ENCODE assay signal across 8 cellular contexts in the genomic region with DNA sequence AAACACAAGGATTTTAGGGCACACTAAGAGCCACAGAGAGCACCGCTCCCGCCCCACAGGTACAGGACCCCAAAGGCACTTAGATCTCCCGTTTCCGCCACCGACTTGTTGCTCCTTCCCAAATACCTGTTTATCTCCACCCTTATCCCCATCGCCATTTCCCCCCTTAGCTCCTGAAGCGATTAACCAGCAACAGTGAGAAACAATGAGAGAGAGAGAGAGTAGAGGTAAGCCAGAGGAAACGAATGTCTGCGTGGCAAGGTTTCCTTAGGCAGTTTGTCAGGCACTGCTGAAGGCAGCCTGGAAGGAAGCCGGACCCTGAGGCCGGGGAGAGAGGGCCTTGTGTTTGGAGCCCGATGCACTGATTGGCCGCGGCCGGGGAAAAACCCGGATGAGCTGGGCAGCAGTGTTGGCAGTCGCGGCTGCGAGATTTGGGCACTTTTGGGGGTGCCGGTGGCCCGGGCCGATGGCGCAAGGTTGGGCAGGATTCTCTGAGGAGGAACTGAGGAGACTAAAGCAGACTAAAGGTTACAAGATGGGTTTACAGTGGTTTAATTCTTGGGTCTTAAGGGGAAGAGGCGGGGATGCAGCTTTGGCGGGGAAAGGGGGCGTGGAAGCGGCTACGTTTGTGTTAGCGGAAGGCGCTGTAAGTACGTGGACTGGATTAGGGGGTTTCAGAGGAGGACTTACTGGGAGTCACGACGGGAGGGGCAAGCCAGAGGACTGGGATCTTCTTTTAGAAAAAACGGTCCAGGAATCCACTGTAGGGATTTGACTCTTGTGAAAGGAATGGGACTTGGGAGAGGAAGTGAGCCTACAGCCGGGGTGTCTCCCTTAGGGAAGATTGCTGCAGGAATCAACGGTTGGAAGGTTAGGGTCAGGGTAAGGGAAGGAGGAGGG. TPM values are rescaled to one million over a fixed set of nuclear protein-coding genes. Genes with fewer than 3 reads are reported as not detected.
DNase-seq lines count a peak whose midpoint lies in the region; ATAC-seq and TF ChIP-seq lines count a peak whose summit lies in the region.

A gene with protein sequence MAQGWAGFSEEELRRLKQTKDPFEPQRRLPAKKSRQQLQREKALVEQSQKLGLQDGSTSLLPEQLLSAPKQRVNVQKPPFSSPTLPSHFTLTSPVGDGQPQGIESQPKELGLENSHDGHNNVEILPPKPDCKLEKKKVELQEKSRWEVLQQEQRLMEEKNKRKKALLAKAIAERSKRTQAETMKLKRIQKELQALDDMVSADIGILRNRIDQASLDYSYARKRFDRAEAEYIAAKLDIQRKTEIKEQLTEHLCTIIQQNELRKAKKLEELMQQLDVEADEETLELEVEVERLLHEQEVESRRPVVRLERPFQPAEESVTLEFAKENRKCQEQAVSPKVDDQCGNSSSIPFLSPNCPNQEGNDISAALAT (plus strand): TSS at position 409 of the 900 bp plus-strand sequence. CDS start 58 bp downstream, at position 467.

- H3K4me3 ChIP-seq in PC-9 = peak within 1 kb of the TSS; percentile 80
- peak within 1 kb of the TSS; percentile 62 to 91 (median 72) for H3K4me3 ChIP-seq in esophagus squamous epithelium
- peak within 1 kb of the TSS; percentile 65 to 98 for H3K4me3 ChIP-seq in muscle layer of duodenum (ENCODE audit: low read depth in 1 of 2, low read length in 2 of 2)

- no peaks in the 10 kb centered on the region for H4K20me1 ChIP-seq in PC-9 (ENCODE audit: insufficient read depth)

- intact Hi-C loops in PC-9 (cut with micrococcal nuclease; ENCODE audit: unreplicated experiment) = loop anchor here (1.0 to 10.0 kb wide), 3 partner anchors 31 to 637 kb away; a partner anchor contains a TSS
- intact Hi-C loops in esophagus squamous epithelium (cut with DNase I) = no loop called here

- H2AFZ ChIP-seq in PC-9 = peak within 1 kb of the TSS; percentile 92

- H3K27me3 Mint-ChIP-seq in activated T-cell treated with anti-CD3 and anti-CD28 coated beads, Interleukin-2, amount 50 U/mL, for 24 hours = no peaks in the 10 kb centered on the region

- DNase-seq in DMS153 treated with DMSO at 0.1 percent for 48 hours (lab: John Stamatoyannopoulos, UW; ENCODE audit: unreplicated experiment) (peak; percentile 97), PC-9 (peak; percentile 79 to 83), esophagus squamous epithelium (lab: John Stamatoyannopoulos, UW) (peak; percentile 52)
- DNase-seq in activated T-cell treated with anti-CD3 and anti-CD28 coated beads, Interleukin-2, amount 50 U/mL, for 24 hours = peak; percentile 90
- peak; percentile 65 to 78 for DNase-seq in stimulated activated CD8-positive, alpha-beta memory T cell treated with anti-CD3 and anti-CD28 coated beads, Interleukin-7, amount 100 ng/mL, for 4 hours (ENCODE audit: low read depth in 2 of 2)

- no peak within 1 kb of the TSS for H3K27ac Mint-ChIP-seq in activated T-cell treated with anti-CD3 and anti-CD28 coated beads, Interleukin-2, amount 50 U/mL, for 24 hours

- no peak for TF ChIP-seq RAD21 in Ishikawa (IDR thresholded peaks at IDR 0.05; ENCODE audit: low read depth)

- TF ChIP-seq POLR2A in esophagus squamous epithelium (IDR thresholded peaks at IDR 0.05) = peak in 2 of 4 donors; percentile 53 to 68

- WGBS in esophagus squamous epithelium, 2 donors = 0 to 1% methylated on average over 35 to 36 of the region's 36 CpGs

- H3K4me1 Mint-ChIP-seq in activated T-cell treated with anti-CD3 and anti-CD28 coated beads, Interleukin-2, amount 50 U/mL, for 24 hours (ENCODE audit: low read depth) = peaks cover 23% of the 10 kb centered on the region

- no peaks in the 10 kb centered on the region for H3K27me3 ChIP-seq in PC-9 (ENCODE audit: insufficient read depth, low read depth)
- H3K27me3 ChIP-seq in esophagus squamous epithelium = no peaks in the 10 kb centered on the region
- no peaks in the 10 kb centered on the region for H3K27me3 ChIP-seq in muscle layer of duodenum (ENCODE audit: low read depth, low read length)

- H3K27ac ChIP-seq in PC-9 (peak within 1 kb of the TSS; percentile 86), esophagus squamous epithelium (peak within 1 kb of the TSS; percentile 89 to 94 (median 94)), muscle layer of duodenum (ENCODE audit: low read length) (peak within 1 kb of the TSS; percentile 99)

- H3K4me1 ChIP-seq in PC-9 (replicated peaks; ENCODE audit: insufficient read depth) (peaks cover 14% of the 10 kb centered on the region), esophagus squamous epithelium (peaks cover 0 to 36% (median 18%) of the 10 kb centered on the region in 3 donors), muscle layer of duodenum (ENCODE audit: control insufficient read depth in 1 of 2, insufficient read depth in 2 of 2, low read length in 2 of 2) (peaks cover 0 to 14% of the 10 kb centered on the region in 2 donors)

- TF ChIP-seq EP300 in Ishikawa (IDR thresholded peaks at IDR 0.05; ENCODE audit: borderline replicate concordance) = no peak

- peaks cover 33% of the 10 kb centered on the region for H3K79me2 ChIP-seq in PC-9 (ENCODE audit: low read depth)

- peak; percentile 98 for ATAC-seq in GM21576 (IDR thresholded peaks at IDR 0.05; ENCODE audit: unreplicated experiment)

- H3K9me3 Mint-ChIP-seq in activated T-cell treated with anti-CD3 and anti-CD28 coated beads, Interleukin-2, amount 50 U/mL, for 24 hours = no peaks in the 10 kb centered on the region

- CTCF ChIA-PET in PC-9 (lab: Charles Lee) = no interaction called here

- H3K9me3 ChIP-seq in PC-9 (ENCODE audit: insufficient read depth, low read depth) = no peaks in the 10 kb centered on the region
- no peaks in the 10 kb centered on the region for H3K9me3 ChIP-seq in esophagus squamous epithelium
- no peaks in the 10 kb centered on the region for H3K9me3 ChIP-seq in muscle layer of duodenum (ENCODE audit: control insufficient read depth in 1 of 2, low read length in 2 of 2)

- H3K36me3 Mint-ChIP-seq in activated T-cell treated with anti-CD3 and anti-CD28 coated beads, Interleukin-2, amount 50 U/mL, for 24 hours (ENCODE audit: low read depth) = peaks cover 16% of the 10 kb centered on the region

- POLR2A ChIA-PET in PC-9 (lab: Charles Lee; ENCODE audit: unreplicated experiment) = interaction anchor here (0.6 to 0.7 kb wide), 3 partner anchors 31 to 820 kb away, joined by 4 to 5 read pairs (median 4); no protein-coding TSS in a partner anchor

- BruUV-seq in PC-9 (replicated peaks; lab: Mats Ljungman, UMichigan) = no TSS peak

- H3K36me3 ChIP-seq in PC-9 (ENCODE audit: low read depth) (peaks cover 8% of the 10 kb centered on the region), esophagus squamous epithelium (no peaks in the 10 kb centered on the region), muscle layer of duodenum (ENCODE audit: control insufficient read depth in 1 of 2, insufficient read depth in 2 of 2, low read length in 2 of 2) (peaks cover 0 to 9% of the 10 kb centered on the region in 2 donors)

- H3K4me2 ChIP-seq in PC-9 = peak within 1 kb of the TSS; percentile 96

- H3F3A ChIP-seq in PC-9 (ENCODE audit: insufficient read depth, low read depth) = no peaks in the 10 kb centered on the region

- H3K4me3 Mint-ChIP-seq in activated T-cell treated with anti-CD3 and anti-CD28 coated beads, Interleukin-2, amount 50 U/mL, for 24 hours = no peak within 1 kb of the TSS

- TF ChIP-seq CTCF in PC-9 (conservative IDR thresholded peaks at IDR 0.05) = no peak
- no peak for TF ChIP-seq CTCF in esophagus squamous epithelium (IDR thresholded peaks at IDR 0.05)

- no peaks in the 10 kb centered on the region for H3K9me2 ChIP-seq in PC-9 (ENCODE audit: insufficient read depth)

TF ChIP-seq in Ishikawa, 13 proteins besides CTCF, POLR2A, EP300 and RAD21 (continues in another document):
- TF ChIP-seq, protein P1, sequence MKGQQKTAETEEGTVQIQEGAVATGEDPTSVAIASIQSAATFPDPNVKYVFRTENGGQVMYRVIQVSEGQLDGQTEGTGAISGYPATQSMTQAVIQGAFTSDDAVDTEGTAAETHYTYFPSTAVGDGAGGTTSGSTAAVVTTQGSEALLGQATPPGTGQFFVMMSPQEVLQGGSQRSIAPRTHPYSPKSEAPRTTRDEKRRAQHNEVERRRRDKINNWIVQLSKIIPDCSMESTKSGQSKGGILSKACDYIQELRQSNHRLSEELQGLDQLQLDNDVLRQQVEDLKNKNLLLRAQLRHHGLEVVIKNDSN (IDR thresholded peaks at IDR 0.05) = peak; percentile 24
- no peak for TF ChIP-seq EGR1 (IDR thresholded peaks at IDR 0.05)
- 0 out of 2 replicates have a peak, but pooled peaks have one; percentile 28 for TF ChIP-seq ZBTB7A (IDR thresholded peaks at IDR 0.05; ENCODE audit: low read depth)
- no peak for TF ChIP-seq CEBPB (IDR thresholded peaks at IDR 0.05)
- TF ChIP-seq TEAD4 (IDR thresholded peaks at IDR 0.05) = peak; percentile 3; the same call in 1 of the 2 replicates
- TF ChIP-seq, protein P2, sequence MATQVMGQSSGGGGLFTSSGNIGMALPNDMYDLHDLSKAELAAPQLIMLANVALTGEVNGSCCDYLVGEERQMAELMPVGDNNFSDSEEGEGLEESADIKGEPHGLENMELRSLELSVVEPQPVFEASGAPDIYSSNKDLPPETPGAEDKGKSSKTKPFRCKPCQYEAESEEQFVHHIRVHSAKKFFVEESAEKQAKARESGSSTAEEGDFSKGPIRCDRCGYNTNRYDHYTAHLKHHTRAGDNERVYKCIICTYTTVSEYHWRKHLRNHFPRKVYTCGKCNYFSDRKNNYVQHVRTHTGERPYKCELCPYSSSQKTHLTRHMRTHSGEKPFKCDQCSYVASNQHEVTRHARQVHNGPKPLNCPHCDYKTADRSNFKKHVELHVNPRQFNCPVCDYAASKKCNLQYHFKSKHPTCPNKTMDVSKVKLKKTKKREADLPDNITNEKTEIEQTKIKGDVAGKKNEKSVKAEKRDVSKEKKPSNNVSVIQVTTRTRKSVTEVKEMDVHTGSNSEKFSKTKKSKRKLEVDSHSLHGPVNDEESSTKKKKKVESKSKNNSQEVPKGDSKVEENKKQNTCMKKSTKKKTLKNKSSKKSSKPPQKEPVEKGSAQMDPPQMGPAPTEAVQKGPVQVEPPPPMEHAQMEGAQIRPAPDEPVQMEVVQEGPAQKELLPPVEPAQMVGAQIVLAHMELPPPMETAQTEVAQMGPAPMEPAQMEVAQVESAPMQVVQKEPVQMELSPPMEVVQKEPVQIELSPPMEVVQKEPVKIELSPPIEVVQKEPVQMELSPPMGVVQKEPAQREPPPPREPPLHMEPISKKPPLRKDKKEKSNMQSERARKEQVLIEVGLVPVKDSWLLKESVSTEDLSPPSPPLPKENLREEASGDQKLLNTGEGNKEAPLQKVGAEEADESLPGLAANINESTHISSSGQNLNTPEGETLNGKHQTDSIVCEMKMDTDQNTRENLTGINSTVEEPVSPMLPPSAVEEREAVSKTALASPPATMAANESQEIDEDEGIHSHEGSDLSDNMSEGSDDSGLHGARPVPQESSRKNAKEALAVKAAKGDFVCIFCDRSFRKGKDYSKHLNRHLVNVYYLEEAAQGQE (IDR thresholded peaks at IDR 0.05; ENCODE audit: low read depth) = no peak
- peak; percentile 33 for TF ChIP-seq YY1 (IDR thresholded peaks at IDR 0.05; ENCODE audit: low read depth)
- TF ChIP-seq, protein P3, sequence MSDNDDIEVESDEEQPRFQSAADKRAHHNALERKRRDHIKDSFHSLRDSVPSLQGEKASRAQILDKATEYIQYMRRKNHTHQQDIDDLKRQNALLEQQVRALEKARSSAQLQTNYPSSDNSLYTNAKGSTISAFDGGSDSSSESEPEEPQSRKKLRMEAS (IDR thresholded peaks at IDR 0.05) = peak; percentile 45

RNA-seq across cellular contexts. Expression of the gene that starts here (rescaled TPM):
- 6.8 and 8.4 TPM in 2 replicates for total RNA-seq in PC-9 (2021)
- total RNA-seq in esophagus squamous epithelium = 10 to 100 TPM in 1 of 4 donors, 1 to 10 TPM in 3; 3.3 to 11.8 (median 5.7) TPM

Comparison
In these comparisons a context has a peak if more than half of its experiments do, and no peak if none do; other contexts are left out.
1. Peak in every context shown above with its lines: DNase-seq, ATAC-seq, H3K4me3 ChIP-seq and H3K27ac ChIP-seq.